22 cellular contexts compared by ENCODE assay signal in genomic region chr5:3604501-3604900, GRCh38. TPM values are rescaled to one million over a fixed set of nuclear protein-coding genes. Genes with fewer than 3 reads are reported as not detected.
DNase-seq lines count a peak whose midpoint lies in the region; TF ChIP-seq lines count a peak whose summit lies in the region.
"Had no signal": no experiment of that assay in that cellular context is flagged by ENCODE, and none has a peak within 500 bp of the region (broad histone marks: within the 10 kb centered on the region; RNA-seq: fewer than 3 reads in every experiment).

No MANE protein-coding gene starts in this region.

- H3K4me1 ChIP-seq in BLaER1 (peaks cover 76% of the 10 kb centered on the region), A673 (ENCODE audit: insufficient read depth, low read length, poor library complexity, severe bottlenecking) (no peaks in the 10 kb centered on the region)
- H3K4me1 ChIP-seq: BE2C, HAP-1 had no signal

- H3K4me1 Mint-ChIP-seq in endothelial cell (ENCODE audit: unreplicated experiment), result peaks cover 4% of the 10 kb centered on the region

- H3K27me3 ChIP-seq in BLaER1, result peaks cover 71% of the 10 kb centered on the region
- H3K27me3 ChIP-seq in A673 (replicated peaks; ENCODE audit: insufficient read depth, low read depth, low read length, poor library complexity), result no peaks in the 10 kb centered on the region

- H3K4me3 ChIP-seq in BLaER1 (no peak overlapping the region), epithelial cell of esophagus (ENCODE audit: low read length) (no peak overlapping the region), skeletal muscle cell (ENCODE audit: low read depth, low read length) (no peak overlapping the region), A673 (ENCODE audit: low read depth, low read length, poor library complexity, severe bottlenecking) (no peak overlapping the region)
- H3K4me3 ChIP-seq: HAP-1, PC-9 had no signal

- DNase-seq in astrocyte of the hippocampus (ENCODE audit: low read depth, low spot score) (peak; percentile 28), epithelial cell of esophagus (ENCODE audit: low read depth) (peak; percentile 51), skeletal muscle cell (ENCODE audit: low read depth) (peak; percentile 10), activated T-cell treated with anti-CD3 and anti-CD28 coated beads for 4 hours (no peak), A673 (ENCODE audit: low spot score) (no peak), endothelial cell (ENCODE audit: low spot score) (no peak), GM13976 (ENCODE audit: low spot score) (no peak)
- DNase-seq: BE2C; CD4-positive, alpha-beta T cell; COR-L47; DMS79; KBM-7; NCI-H1092 treated with DMSO at 0.1 percent for 48 hours; NCI-H146; NCI-H2029; NCI-H2227 treated with DMSO at 0.1 percent for 48 hours; NCI-H510A; PC-9; RPMI8226; SIG-M5 had no signal

- CTCF ChIA-PET in A673 (lab: Charles Lee), result no interaction called here

- peaks cover 52% of the 10 kb centered on the region for H3K36me3 ChIP-seq in BLaER1
- no peaks in the 10 kb centered on the region for H3K36me3 ChIP-seq in A673 (ENCODE audit: insufficient read depth, low read length, poor library complexity, severe bottlenecking)
- H3K36me3 ChIP-seq: BE2C, HAP-1 had no signal

- no peak overlapping the region for H3K27ac Mint-ChIP-seq in endothelial cell (ENCODE audit: unreplicated experiment)
- H3K27ac Mint-ChIP-seq: CD4-positive, alpha-beta T cell had no signal

- peaks cover 95% of the 10 kb centered on the region for H4K20me1 ChIP-seq in BLaER1

- H3K9me3 ChIP-seq in BLaER1 (no peaks in the 10 kb centered on the region; the same call in 1 of the 2 replicates), A673 (ENCODE audit: low read depth, low read length, poor library complexity, severe bottlenecking) (peaks cover 16% of the 10 kb centered on the region)
- H3K9me3 ChIP-seq: BE2C, HAP-1 had no signal

- H3K27ac ChIP-seq in BLaER1, result peak overlapping the region; percentile 63
- H3K27ac ChIP-seq in A673 (ENCODE audit: low read depth, low read length, poor library complexity, severe bottlenecking), result no peak overlapping the region
- H3K27ac ChIP-seq: PC-9 had no signal

- H3K9ac ChIP-seq in BLaER1, result peak overlapping the region; percentile 59; the same call in 1 of the 2 replicates

- TF ChIP-seq CTCF in epithelial cell of esophagus (IDR thresholded peaks at IDR 0.05; ENCODE audit: insufficient read depth, low read depth, low read length, missing control alignments) (no peak), A673 (conservative IDR thresholded peaks at IDR 0.05; ENCODE audit: low read depth, low read length) (no peak), endothelial cell (IDR thresholded peaks at IDR 0.05; ENCODE audit: unreplicated experiment) (no peak), GM13976 (IDR thresholded peaks at IDR 0.05; ENCODE audit: borderline replicate concordance, control extremely low read depth, extremely low read depth, insufficient read depth, missing control alignments) (no peak)

- peaks cover 14% of the 10 kb centered on the region for H3K27me3 Mint-ChIP-seq in endothelial cell (ENCODE audit: unreplicated experiment)

- peaks cover 4% of the 10 kb centered on the region for H3K9me3 Mint-ChIP-seq in endothelial cell (ENCODE audit: unreplicated experiment)
- H3K9me3 Mint-ChIP-seq: CD4-positive, alpha-beta T cell had no signal

- BruUV-seq in A673 (replicated peaks; lab: Mats Ljungman, UMichigan), result no TSS peak

- in situ Hi-C loops in GM13976 (cut with MboI; ENCODE audit: low sequenced_read_pairs, unreplicated experiment), result no loop called here

- H3K4me2 ChIP-seq in BLaER1, result peak overlapping the region; percentile 91
- H3K4me2 ChIP-seq: PC-9 had no signal

- POLR2A ChIA-PET in A673 (lab: Charles Lee; ENCODE audit: low non-redundant PET), result no interaction called here

- intact Hi-C loops in A673 (cut with micrococcal nuclease; ENCODE audit: unreplicated experiment), result no loop called here

- H3K4me3 Mint-ChIP-seq in endothelial cell (ENCODE audit: unreplicated experiment), result no peak overlapping the region
- H3K4me3 Mint-ChIP-seq: CD4-positive, alpha-beta T cell had no signal

- peaks cover 8% of the 10 kb centered on the region for H3K36me3 Mint-ChIP-seq in endothelial cell (ENCODE audit: low read depth, unreplicated experiment)

RNA-seq across cellular contexts. Expression of gene IRX1, which starts 8.9 kb away (rescaled TPM):
- not detected in 2 replicates for total RNA-seq in A673 (2021)
- not detected for total RNA-seq in endothelial cell (ENCODE audit: unreplicated experiment)
- total RNA-seq: CD4-positive, alpha-beta T cell; PC-9 had no signal

Comparison
In these comparisons a context has a peak if more than half of its experiments do, and no peak if none do; other contexts are left out.
1. DNase-seq: peak in astrocyte of the hippocampus (single experiment), epithelial cell of esophagus (single experiment) and skeletal muscle cell (single experiment); none in activated T-cell treated with anti-CD3 and anti-CD28 coated beads for 4 hours (single experiment), A673 (single experiment), endothelial cell (single experiment) and GM13976 (single experiment).